ENCODE assay signal across 8 cellular contexts in the genomic region with DNA sequence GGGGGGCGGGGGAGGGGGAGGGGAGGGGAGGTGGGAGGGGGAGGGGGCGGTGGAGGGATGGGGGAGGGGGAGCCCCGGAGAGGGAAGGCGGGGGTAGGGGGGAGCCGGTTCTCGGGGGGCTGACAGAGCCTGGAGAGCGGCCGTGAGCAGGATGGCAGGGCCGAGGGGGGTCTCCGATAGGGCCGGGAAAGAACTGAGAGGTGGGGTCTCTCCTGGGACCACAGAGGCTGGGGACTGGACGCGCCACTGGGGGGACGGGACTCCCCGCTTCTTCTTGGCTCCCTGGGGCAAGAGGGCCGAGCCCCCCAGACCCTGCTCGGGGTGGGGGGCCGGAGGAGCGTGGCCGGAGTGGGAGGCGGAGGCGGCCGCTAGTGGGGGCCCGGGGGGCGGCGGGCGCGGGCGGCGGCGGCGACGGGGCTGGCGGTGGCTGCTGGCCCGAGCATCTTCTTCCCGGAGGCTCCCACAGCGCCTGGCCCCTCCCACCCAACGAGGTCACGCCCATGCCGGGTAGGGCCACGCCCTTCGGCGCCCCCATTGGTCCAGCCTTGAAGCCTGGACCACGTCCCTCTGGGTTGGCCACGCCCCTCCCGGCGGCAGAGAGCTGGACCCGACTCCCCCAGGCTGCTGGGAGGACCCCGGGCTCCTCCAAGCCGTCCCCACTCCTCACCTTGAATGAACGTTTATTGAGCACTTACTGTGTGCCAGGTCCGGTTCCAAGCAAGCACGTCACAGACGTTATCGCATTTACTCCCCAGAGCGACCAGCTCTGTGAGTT. TPM values are rescaled to one million over a fixed set of nuclear protein-coding genes. Genes with fewer than 3 reads are reported as not detected.
DNase-seq lines count a peak whose midpoint lies in the region; ATAC-seq and TF ChIP-seq lines count a peak whose summit lies in the region.

A gene with protein sequence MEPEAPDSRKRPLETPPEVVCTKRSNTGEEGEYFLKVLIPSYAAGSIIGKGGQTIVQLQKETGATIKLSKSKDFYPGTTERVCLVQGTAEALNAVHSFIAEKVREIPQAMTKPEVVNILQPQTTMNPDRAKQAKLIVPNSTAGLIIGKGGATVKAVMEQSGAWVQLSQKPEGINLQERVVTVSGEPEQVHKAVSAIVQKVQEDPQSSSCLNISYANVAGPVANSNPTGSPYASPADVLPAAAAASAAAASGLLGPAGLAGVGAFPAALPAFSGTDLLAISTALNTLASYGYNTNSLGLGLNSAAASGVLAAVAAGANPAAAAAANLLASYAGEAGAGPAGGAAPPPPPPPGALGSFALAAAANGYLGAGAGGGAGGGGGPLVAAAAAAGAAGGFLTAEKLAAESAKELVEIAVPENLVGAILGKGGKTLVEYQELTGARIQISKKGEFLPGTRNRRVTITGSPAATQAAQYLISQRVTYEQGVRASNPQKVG (minus strand): TSS at position 302 of the 775 bp plus-strand sequence. CDS start 514 bp downstream, outside the sequence.

- CTCF ChIA-PET in activated CD4-positive, alpha-beta memory T cell treated with anti-CD3 and anti-CD28 coated beads, Interleukin-2, amount 10 ng/mL, durations not matched to agents 7 days and 5 days (lab: Charles Lee): no interaction called here

- peaks cover 62% of the 10 kb centered on the region for H3K27me3 Mint-ChIP-seq in activated CD4-positive, alpha-beta memory T cell treated with anti-CD3 and anti-CD28 coated beads, Interleukin-2, amount 10 ng/mL, durations not matched to agents 7 days and 5 days

- DNase-seq in EL: peak; percentile 39
- peak; percentile 60 for DNase-seq in NCI-H146 treated with DMSO at 0.1 percent for 48 hours (lab: John Stamatoyannopoulos, UW; ENCODE audit: unreplicated experiment)
- DNase-seq in activated CD4-positive, alpha-beta memory T cell treated with anti-CD3 and anti-CD28 coated beads, Interleukin-2, amount 10 ng/mL, durations not matched to agents 7 days and 5 days: peak; percentile 55
- DNase-seq in esophagus squamous epithelium (lab: John Stamatoyannopoulos, UW): no peak
- peak; percentile 31 for DNase-seq in mucosa of gallbladder (ENCODE audit: low spot score)
- DNase-seq in thoracic aorta (ENCODE audit: low spot score): no peak
- DNase-seq in dedifferentiated amniotic fluid mesenchymal stem cell (ENCODE audit: extremely low spot score): no peak

- TF ChIP-seq CTCF in esophagus squamous epithelium (IDR thresholded peaks at IDR 0.05): no peak
- no peak for TF ChIP-seq CTCF in thoracic aorta (IDR thresholded peaks at IDR 0.05)

- peak within 1 kb of the TSS; percentile 15 to 64 (median 41) for H3K4me3 ChIP-seq in esophagus squamous epithelium
- H3K4me3 ChIP-seq in thoracic aorta: peak within 1 kb of the TSS; percentile 45

- WGBS in esophagus squamous epithelium, 2 donors: 8 to 17% methylated on average over 6 to 7 of the region's 56 CpGs

- intact Hi-C loops in esophagus squamous epithelium (cut with DNase I): no loop called here

- no peak within 1 kb of the TSS for H3K4me3 Mint-ChIP-seq in activated CD4-positive, alpha-beta memory T cell treated with anti-CD3 and anti-CD28 coated beads, Interleukin-2, amount 10 ng/mL, durations not matched to agents 7 days and 5 days

- no peak within 1 kb of the TSS for H3K27ac Mint-ChIP-seq in activated CD4-positive, alpha-beta memory T cell treated with anti-CD3 and anti-CD28 coated beads, Interleukin-2, amount 10 ng/mL, durations not matched to agents 7 days and 5 days

- H3K36me3 ChIP-seq in esophagus squamous epithelium: no peaks in the 10 kb centered on the region
- H3K36me3 ChIP-seq in thoracic aorta: no peaks in the 10 kb centered on the region

- POLR2A ChIA-PET in activated CD4-positive, alpha-beta memory T cell treated with anti-CD3 and anti-CD28 coated beads, Interleukin-2, amount 10 ng/mL, durations not matched to agents 7 days and 5 days (lab: Charles Lee): no interaction called here

- H3K27me3 ChIP-seq in esophagus squamous epithelium: peaks cover 0 to 94% (median 7%) of the 10 kb centered on the region in 4 donors
- H3K27me3 ChIP-seq in thoracic aorta (replicated peaks; ENCODE audit: insufficient read depth): peaks cover 11% of the 10 kb centered on the region

- peak in 1 of 4 donors; percentile 12 for TF ChIP-seq POLR2A in esophagus squamous epithelium (IDR thresholded peaks at IDR 0.05)

- peaks cover 19% of the 10 kb centered on the region for H3K4me1 Mint-ChIP-seq in activated CD4-positive, alpha-beta memory T cell treated with anti-CD3 and anti-CD28 coated beads, Interleukin-2, amount 10 ng/mL, durations not matched to agents 7 days and 5 days

- ATAC-seq in thoracic aorta (ENCODE audit: insufficient number of reproducible peaks, low FRiP score, low read depth) (no peak), GM21528 (IDR thresholded peaks at IDR 0.05; ENCODE audit: low FRiP score, unreplicated experiment) (no peak)

- H3K36me3 Mint-ChIP-seq in activated CD4-positive, alpha-beta memory T cell treated with anti-CD3 and anti-CD28 coated beads, Interleukin-2, amount 10 ng/mL, durations not matched to agents 7 days and 5 days (ENCODE audit: low read depth): no peaks in the 10 kb centered on the region

- H3K9me3 Mint-ChIP-seq in activated CD4-positive, alpha-beta memory T cell treated with anti-CD3 and anti-CD28 coated beads, Interleukin-2, amount 10 ng/mL, durations not matched to agents 7 days and 5 days: no peaks in the 10 kb centered on the region

- H3K9me3 ChIP-seq in esophagus squamous epithelium (no peaks in the 10 kb centered on the region), thoracic aorta (no peaks in the 10 kb centered on the region)

- H3K4me1 ChIP-seq in esophagus squamous epithelium (peaks cover 0 to 28% (median 4%) of the 10 kb centered on the region in 3 donors), thoracic aorta (ENCODE audit: control insufficient read depth in 1 of 2, low read depth in 2 of 2) (no peaks in the 10 kb centered on the region)

- H3K27ac ChIP-seq in esophagus squamous epithelium (peak within 1 kb of the TSS; percentile 34 to 75 (median 62)), thoracic aorta (no peak within 1 kb of the TSS)

RNA-seq across cellular contexts. Expression of the gene that starts here (rescaled TPM):
- under 1 TPM; 0.15 to 0.30 TPM for total RNA-seq in activated CD4-positive, alpha-beta memory T cell treated with anti-CD3 and anti-CD28 coated beads, Interleukin-2, amount 10 ng/mL, durations not matched to agents 7 days and 5 days
- 1 to 10 TPM in 1 of 4 donors, under 1 TPM in 2, not detected in 1; 0.40 to 2.1 (median 0.44) TPM for total RNA-seq in esophagus squamous epithelium
- total RNA-seq in mucosa of gallbladder: 3.1 TPM
- total RNA-seq in thoracic aorta: 1 to 10 TPM; 2.6 to 6.4 TPM

Comparison
In these comparisons a context has a peak if more than half of its experiments do, and no peak if none do; other contexts are left out.
1. Peak in DNase-seq in activated CD4-positive, alpha-beta memory T cell treated with anti-CD3 and anti-CD28 coated beads, Interleukin-2, amount 10 ng/mL, durations not matched to agents 7 days and 5 days; RNA of the gene not detected or under 1 TPM.
2. DNase-seq: peak in EL (single experiment), NCI-H146 treated with DMSO at 0.1 percent for 48 hours (single experiment) and mucosa of gallbladder (single experiment); none in esophagus squamous epithelium (single experiment), thoracic aorta (single experiment) and dedifferentiated amniotic fluid mesenchymal stem cell (single experiment).
3. H3K27ac ChIP-seq: peak in esophagus squamous epithelium (4 of 4); none in thoracic aorta (0 of 2).